15 cellular contexts compared by ENCODE assay signal in genomic region chr10:102626026-102626686, GRCh38. TPM values are rescaled to one million over a fixed set of nuclear protein-coding genes. Genes with fewer than 3 reads are reported as not detected.
DNase-seq lines count a peak whose midpoint lies in the region; ATAC-seq and TF ChIP-seq lines count a peak whose summit lies in the region.
"Had no signal": no experiment of that assay in that cellular context is flagged by ENCODE, and none has a peak within 500 bp of the region (broad histone marks: within the 10 kb centered on the region; RNA-seq: fewer than 3 reads in every experiment).

No MANE protein-coding gene starts in this region.

- ATAC-seq in heart right ventricle, result no peak
- no peak for ATAC-seq in Right ventricle myocardium inferior
- no peak for ATAC-seq in right cardiac atrium
- ATAC-seq: right lobe of liver had no signal

- H3K36me3 ChIP-seq in heart right ventricle (peaks cover 0 to 13% (median 0%) of the 10 kb centered on the region in 9 donors), rectal smooth muscle tissue (ENCODE audit: control insufficient read depth, insufficient read depth, low read length) (no peaks in the 10 kb centered on the region)
- H3K36me3 ChIP-seq: right lobe of liver had no signal

- no peaks in the 10 kb centered on the region for H3K27me3 ChIP-seq in heart right ventricle
- H3K27me3 ChIP-seq in right cardiac atrium (ENCODE audit: control insufficient read depth, insufficient read depth), result no peaks in the 10 kb centered on the region
- no peaks in the 10 kb centered on the region for H3K27me3 ChIP-seq in rectal smooth muscle tissue (ENCODE audit: control insufficient read depth, insufficient read depth, low read length)
- H3K27me3 ChIP-seq: right lobe of liver had no signal

- TF ChIP-seq CTCF in heart right ventricle (IDR thresholded peaks at IDR 0.05), result no peak

- H3K4me1 ChIP-seq in heart right ventricle, result peaks cover 32 to 77% (median 61%) of the 10 kb centered on the region in 9 donors
- peaks cover 42% of the 10 kb centered on the region for H3K4me1 ChIP-seq in right cardiac atrium (ENCODE audit: control insufficient read depth, insufficient read depth, low read length)
- H3K4me1 ChIP-seq in rectal smooth muscle tissue (ENCODE audit: control insufficient read depth, insufficient read depth, low read length), result peaks cover 43% of the 10 kb centered on the region

- H3K4me3 ChIP-seq in heart right ventricle (no peak overlapping the region), right cardiac atrium (ENCODE audit: low read length) (no peak overlapping the region), rectal smooth muscle tissue (ENCODE audit: low read length) (no peak overlapping the region)
- H3K4me3 ChIP-seq: right lobe of liver had no signal

- H3K9ac ChIP-seq in rectal smooth muscle tissue (ENCODE audit: low read length), result no peak overlapping the region

- H3K27ac ChIP-seq in heart right ventricle (peak overlapping the region in 8 of 10 donors; percentile 19 to 97 (median 90)), right cardiac atrium (ENCODE audit: low read length) (peak overlapping the region; percentile 50), rectal smooth muscle tissue (ENCODE audit: low read depth, low read length) (peak overlapping the region; percentile 90)

- DNase-seq in heart right ventricle, result no peak
- no peak for DNase-seq in Right ventricle myocardium inferior (ENCODE audit: missing footprints)
- peak; percentile 12 to 58 (median 20) for DNase-seq in right cardiac atrium
- DNase-seq in KG1 (lab: John Stamatoyannopoulos, UW), result no peak
- DNase-seq in AG08395 (ENCODE audit: low spot score), result no peak
- no peak for DNase-seq in iPS-NIHi7 (ENCODE audit: extremely low spot score)
- DNase-seq in activated CD4-positive, alpha-beta T cell treated with anti-CD3 and anti-CD28 coated beads, Interleukin-2, amount 50 U/mL, for 4 hours, result no peak
- DNase-seq: ACHN, DMS153, hypothalamus, midbrain, NCI-H1694, NCI-H774 had no signal

- H3K9me3 ChIP-seq in heart right ventricle (no peaks in the 10 kb centered on the region), right cardiac atrium (ENCODE audit: control insufficient read depth, low read length) (no peaks in the 10 kb centered on the region)
- H3K9me3 ChIP-seq: right lobe of liver had no signal

- 73 to 75% methylated on average over 10 of the region's 10 CpGs for WGBS in heart right ventricle, 2 donors
- WGBS in right cardiac atrium, result 61% methylated on average over 10 of the region's 10 CpGs

- intact Hi-C loops in heart right ventricle (cut with DNase I) (no loop called here), Right ventricle myocardium inferior (cut with DNase I) (no loop called here), right cardiac atrium (cut with DNase I) (no loop called here)

RNA-seq across cellular contexts. Expression of gene TRIM8, which starts 18.1 kb away (rescaled TPM):
- 100 to 1,000 TPM in 4 of 10 donors, 10 to 100 TPM in 6; 82.6 to 147 (median 90.4) TPM for total RNA-seq in heart right ventricle
- 10 to 100 TPM; 27.9 to 67.0 TPM for polyA plus RNA-seq in heart right ventricle
- 109 TPM for total RNA-seq in Right ventricle myocardium inferior
- 100 to 1,000 TPM; 104 to 120 (median 109) TPM for total RNA-seq in right cardiac atrium
- 71.4 TPM for polyA plus RNA-seq in right cardiac atrium

Comparison
In these comparisons a context has a peak if more than half of its experiments do, and no peak if none do; other contexts are left out.
1. DNase-seq: peak in right cardiac atrium (3 of 3); none in heart right ventricle (0 of 2), Right ventricle myocardium inferior (single experiment), KG1 (single experiment), AG08395 (single experiment), iPS-NIHi7 (single experiment) and activated CD4-positive, alpha-beta T cell treated with anti-CD3 and anti-CD28 coated beads, Interleukin-2, amount 50 U/mL, for 4 hours (0 of 2).
2. Peak in every context shown above with its lines, with median percentiles within 50 percentile points of each other: H3K27ac ChIP-seq.